Comparison of ENCODE assay signal across 1 cellular context in the genomic region with DNA sequence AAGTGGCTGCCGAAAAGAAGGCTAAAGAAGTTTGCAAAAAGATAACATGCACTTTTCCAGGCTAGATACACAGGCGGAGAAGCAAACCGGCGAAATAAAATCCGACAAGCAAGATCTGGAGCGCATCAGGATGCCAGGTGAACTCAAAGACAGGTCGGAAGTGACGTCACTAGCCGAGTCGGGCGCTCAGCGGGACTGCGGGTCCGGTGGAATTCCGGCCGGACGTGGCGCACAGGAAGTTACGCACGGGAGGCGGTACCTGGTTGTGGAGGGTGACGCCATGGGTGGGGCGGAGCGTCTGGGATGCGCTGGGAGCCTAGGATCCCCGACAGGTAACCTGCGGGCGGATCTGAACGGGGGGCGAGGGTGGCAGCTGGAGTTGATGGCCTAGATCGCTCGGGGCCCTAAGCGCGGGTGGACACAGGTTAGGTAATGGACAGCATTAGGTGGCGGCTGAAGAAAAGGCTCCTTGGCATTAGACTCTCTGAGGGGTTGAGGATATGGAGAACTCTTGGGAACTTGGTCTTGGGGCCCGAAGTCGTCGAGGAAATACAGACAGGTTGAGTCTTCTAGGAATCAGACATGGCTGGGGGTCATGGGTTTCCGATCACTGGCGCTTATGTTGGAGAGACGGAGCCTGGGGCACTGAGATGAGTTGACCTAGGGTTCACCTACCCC.
TF ChIP-seq lines count a peak whose summit lies in the region.

No MANE protein-coding gene starts in this region.

TF ChIP-seq in HepG2, 621 proteins besides CTCF, POLR2A, EP300 and RAD21 (continued from another document and continues in another):
- TF ChIP-seq, protein P1, sequence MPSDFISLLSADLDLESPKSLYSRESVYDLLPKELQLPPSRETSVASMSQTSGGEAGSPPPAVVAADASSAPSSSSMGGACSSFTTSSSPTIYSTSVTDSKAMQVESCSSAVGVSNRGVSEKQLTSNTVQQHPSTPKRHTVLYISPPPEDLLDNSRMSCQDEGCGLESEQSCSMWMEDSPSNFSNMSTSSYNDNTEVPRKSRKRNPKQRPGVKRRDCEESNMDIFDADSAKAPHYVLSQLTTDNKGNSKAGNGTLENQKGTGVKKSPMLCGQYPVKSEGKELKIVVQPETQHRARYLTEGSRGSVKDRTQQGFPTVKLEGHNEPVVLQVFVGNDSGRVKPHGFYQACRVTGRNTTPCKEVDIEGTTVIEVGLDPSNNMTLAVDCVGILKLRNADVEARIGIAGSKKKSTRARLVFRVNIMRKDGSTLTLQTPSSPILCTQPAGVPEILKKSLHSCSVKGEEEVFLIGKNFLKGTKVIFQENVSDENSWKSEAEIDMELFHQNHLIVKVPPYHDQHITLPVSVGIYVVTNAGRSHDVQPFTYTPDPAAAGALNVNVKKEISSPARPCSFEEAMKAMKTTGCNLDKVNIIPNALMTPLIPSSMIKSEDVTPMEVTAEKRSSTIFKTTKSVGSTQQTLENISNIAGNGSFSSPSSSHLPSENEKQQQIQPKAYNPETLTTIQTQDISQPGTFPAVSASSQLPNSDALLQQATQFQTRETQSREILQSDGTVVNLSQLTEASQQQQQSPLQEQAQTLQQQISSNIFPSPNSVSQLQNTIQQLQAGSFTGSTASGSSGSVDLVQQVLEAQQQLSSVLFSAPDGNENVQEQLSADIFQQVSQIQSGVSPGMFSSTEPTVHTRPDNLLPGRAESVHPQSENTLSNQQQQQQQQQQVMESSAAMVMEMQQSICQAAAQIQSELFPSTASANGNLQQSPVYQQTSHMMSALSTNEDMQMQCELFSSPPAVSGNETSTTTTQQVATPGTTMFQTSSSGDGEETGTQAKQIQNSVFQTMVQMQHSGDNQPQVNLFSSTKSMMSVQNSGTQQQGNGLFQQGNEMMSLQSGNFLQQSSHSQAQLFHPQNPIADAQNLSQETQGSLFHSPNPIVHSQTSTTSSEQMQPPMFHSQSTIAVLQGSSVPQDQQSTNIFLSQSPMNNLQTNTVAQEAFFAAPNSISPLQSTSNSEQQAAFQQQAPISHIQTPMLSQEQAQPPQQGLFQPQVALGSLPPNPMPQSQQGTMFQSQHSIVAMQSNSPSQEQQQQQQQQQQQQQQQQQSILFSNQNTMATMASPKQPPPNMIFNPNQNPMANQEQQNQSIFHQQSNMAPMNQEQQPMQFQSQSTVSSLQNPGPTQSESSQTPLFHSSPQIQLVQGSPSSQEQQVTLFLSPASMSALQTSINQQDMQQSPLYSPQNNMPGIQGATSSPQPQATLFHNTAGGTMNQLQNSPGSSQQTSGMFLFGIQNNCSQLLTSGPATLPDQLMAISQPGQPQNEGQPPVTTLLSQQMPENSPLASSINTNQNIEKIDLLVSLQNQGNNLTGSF (CRISPR knock-in tag; IDR thresholded peaks at IDR 0.05): no peak
- TF ChIP-seq ZNF350 (CRISPR knock-in tag; IDR thresholded peaks at IDR 0.05; ENCODE audit: borderline replicate concordance, low read depth) (peak; percentile 76; the same call in 1 of the 2 replicates), MEIS2 (CRISPR knock-in tag; IDR thresholded peaks at IDR 0.05) (no peak), SIN3A (IDR thresholded peaks at IDR 0.05; ENCODE audit: borderline replicate concordance, low read depth, low read length) (0 out of 2 replicates have a peak, but pooled peaks have one; percentile 34), HNRNPUL1 (IDR thresholded peaks at IDR 0.05; ENCODE audit: low read depth, low read length) (no peak), HHEX (CRISPR knock-in tag; IDR thresholded peaks at IDR 0.05) (no peak), POLR2AphosphoS5 (IDR thresholded peaks at IDR 0.05; ENCODE audit: low read depth, low read length) (peak; percentile 80), ZBTB7A (CRISPR knock-in tag; IDR thresholded peaks at IDR 0.05) (no peak), SOX13 (IDR thresholded peaks at IDR 0.05) (no peak), SOX13 (CRISPR knock-in tag; conservative IDR thresholded peaks at IDR 0.05 in 1 of 2, IDR thresholded peaks at IDR 0.05 in 1 of 2) (peak in 1 of 2 experiments; percentile 42; a peak in 1 of 4 replicates), TARDBP (CRISPR knock-in tag; IDR thresholded peaks at IDR 0.05) (peak; percentile 89), ATM (IDR thresholded peaks at IDR 0.05; ENCODE audit: borderline replicate concordance) (no peak), IRX3 (CRISPR knock-in tag; IDR thresholded peaks at IDR 0.05; ENCODE audit: borderline replicate concordance, low read depth) (no peak), KLF15 (CRISPR knock-in tag; IDR thresholded peaks at IDR 0.05; ENCODE audit: borderline replicate concordance) (no peak), SIX1 (CRISPR knock-in tag; IDR thresholded peaks at IDR 0.05; ENCODE audit: borderline replicate concordance) (no peak), HDAC2 (CRISPR knock-in tag; IDR thresholded peaks at IDR 0.05) (peak; percentile 85), SRF (IDR thresholded peaks at IDR 0.05; ENCODE audit: low read depth, low read length) (0 out of 2 replicates have a peak, but pooled peaks have one; percentile 34), ZNF138 (CRISPR knock-in tag; IDR thresholded peaks at IDR 0.05; ENCODE audit: low read depth) (no peak), MAFG (CRISPR knock-in tag; IDR thresholded peaks at IDR 0.05) (no peak), ZNF337 (CRISPR knock-in tag; IDR thresholded peaks at IDR 0.05; ENCODE audit: borderline replicate concordance, low read depth) (no peak), ZNF343 (CRISPR knock-in tag; IDR thresholded peaks at IDR 0.05) (no peak), ZNF556 (CRISPR knock-in tag; IDR thresholded peaks at IDR 0.05; ENCODE audit: borderline replicate concordance) (peak; percentile 51; the same call in 1 of the 2 replicates), SP5 (CRISPR knock-in tag; IDR thresholded peaks at IDR 0.05; ENCODE audit: borderline replicate concordance, low read depth) (peak; percentile 58; the same call in 1 of the 2 replicates), MAZ (IDR thresholded peaks at IDR 0.05; ENCODE audit: borderline replicate concordance, low read depth, low read length) (no peak), MAZ (CRISPR knock-in tag; IDR thresholded peaks at IDR 0.05; ENCODE audit: low read depth) (peak; percentile 72)
- TF ChIP-seq, protein P2, sequence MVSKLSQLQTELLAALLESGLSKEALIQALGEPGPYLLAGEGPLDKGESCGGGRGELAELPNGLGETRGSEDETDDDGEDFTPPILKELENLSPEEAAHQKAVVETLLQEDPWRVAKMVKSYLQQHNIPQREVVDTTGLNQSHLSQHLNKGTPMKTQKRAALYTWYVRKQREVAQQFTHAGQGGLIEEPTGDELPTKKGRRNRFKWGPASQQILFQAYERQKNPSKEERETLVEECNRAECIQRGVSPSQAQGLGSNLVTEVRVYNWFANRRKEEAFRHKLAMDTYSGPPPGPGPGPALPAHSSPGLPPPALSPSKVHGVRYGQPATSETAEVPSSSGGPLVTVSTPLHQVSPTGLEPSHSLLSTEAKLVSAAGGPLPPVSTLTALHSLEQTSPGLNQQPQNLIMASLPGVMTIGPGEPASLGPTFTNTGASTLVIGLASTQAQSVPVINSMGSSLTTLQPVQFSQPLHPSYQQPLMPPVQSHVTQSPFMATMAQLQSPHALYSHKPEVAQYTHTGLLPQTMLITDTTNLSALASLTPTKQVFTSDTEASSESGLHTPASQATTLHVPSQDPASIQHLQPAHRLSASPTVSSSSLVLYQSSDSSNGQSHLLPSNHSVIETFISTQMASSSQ (IDR thresholded peaks at IDR 0.05; ENCODE audit: low read depth): no peak
- TF ChIP-seq, protein P2 (CRISPR knock-in tag; IDR thresholded peaks at IDR 0.05; ENCODE audit: borderline replicate concordance): peak; percentile 47; the same call in 1 of the 2 replicates
- TF ChIP-seq, protein P3, sequence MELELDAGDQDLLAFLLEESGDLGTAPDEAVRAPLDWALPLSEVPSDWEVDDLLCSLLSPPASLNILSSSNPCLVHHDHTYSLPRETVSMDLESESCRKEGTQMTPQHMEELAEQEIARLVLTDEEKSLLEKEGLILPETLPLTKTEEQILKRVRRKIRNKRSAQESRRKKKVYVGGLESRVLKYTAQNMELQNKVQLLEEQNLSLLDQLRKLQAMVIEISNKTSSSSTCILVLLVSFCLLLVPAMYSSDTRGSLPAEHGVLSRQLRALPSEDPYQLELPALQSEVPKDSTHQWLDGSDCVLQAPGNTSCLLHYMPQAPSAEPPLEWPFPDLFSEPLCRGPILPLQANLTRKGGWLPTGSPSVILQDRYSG (CRISPR knock-in tag; IDR thresholded peaks at IDR 0.05): no peak
- TF ChIP-seq, protein P4, sequence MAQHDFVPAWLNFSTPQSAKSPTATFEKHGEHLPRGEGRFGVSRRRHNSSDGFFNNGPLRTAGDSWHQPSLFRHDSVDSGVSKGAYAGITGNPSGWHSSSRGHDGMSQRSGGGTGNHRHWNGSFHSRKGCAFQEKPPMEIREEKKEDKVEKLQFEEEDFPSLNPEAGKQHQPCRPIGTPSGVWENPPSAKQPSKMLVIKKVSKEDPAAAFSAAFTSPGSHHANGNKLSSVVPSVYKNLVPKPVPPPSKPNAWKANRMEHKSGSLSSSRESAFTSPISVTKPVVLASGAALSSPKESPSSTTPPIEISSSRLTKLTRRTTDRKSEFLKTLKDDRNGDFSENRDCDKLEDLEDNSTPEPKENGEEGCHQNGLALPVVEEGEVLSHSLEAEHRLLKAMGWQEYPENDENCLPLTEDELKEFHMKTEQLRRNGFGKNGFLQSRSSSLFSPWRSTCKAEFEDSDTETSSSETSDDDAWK (CRISPR knock-in tag; IDR thresholded peaks at IDR 0.05): no peak
- TF ChIP-seq, protein P5, sequence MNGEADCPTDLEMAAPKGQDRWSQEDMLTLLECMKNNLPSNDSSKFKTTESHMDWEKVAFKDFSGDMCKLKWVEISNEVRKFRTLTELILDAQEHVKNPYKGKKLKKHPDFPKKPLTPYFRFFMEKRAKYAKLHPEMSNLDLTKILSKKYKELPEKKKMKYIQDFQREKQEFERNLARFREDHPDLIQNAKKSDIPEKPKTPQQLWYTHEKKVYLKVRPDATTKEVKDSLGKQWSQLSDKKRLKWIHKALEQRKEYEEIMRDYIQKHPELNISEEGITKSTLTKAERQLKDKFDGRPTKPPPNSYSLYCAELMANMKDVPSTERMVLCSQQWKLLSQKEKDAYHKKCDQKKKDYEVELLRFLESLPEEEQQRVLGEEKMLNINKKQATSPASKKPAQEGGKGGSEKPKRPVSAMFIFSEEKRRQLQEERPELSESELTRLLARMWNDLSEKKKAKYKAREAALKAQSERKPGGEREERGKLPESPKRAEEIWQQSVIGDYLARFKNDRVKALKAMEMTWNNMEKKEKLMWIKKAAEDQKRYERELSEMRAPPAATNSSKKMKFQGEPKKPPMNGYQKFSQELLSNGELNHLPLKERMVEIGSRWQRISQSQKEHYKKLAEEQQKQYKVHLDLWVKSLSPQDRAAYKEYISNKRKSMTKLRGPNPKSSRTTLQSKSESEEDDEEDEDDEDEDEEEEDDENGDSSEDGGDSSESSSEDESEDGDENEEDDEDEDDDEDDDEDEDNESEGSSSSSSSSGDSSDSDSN (CRISPR knock-in tag; IDR thresholded peaks at IDR 0.05): peak; percentile 24; the same call in 1 of the 2 replicates
- TF ChIP-seq, protein P6, sequence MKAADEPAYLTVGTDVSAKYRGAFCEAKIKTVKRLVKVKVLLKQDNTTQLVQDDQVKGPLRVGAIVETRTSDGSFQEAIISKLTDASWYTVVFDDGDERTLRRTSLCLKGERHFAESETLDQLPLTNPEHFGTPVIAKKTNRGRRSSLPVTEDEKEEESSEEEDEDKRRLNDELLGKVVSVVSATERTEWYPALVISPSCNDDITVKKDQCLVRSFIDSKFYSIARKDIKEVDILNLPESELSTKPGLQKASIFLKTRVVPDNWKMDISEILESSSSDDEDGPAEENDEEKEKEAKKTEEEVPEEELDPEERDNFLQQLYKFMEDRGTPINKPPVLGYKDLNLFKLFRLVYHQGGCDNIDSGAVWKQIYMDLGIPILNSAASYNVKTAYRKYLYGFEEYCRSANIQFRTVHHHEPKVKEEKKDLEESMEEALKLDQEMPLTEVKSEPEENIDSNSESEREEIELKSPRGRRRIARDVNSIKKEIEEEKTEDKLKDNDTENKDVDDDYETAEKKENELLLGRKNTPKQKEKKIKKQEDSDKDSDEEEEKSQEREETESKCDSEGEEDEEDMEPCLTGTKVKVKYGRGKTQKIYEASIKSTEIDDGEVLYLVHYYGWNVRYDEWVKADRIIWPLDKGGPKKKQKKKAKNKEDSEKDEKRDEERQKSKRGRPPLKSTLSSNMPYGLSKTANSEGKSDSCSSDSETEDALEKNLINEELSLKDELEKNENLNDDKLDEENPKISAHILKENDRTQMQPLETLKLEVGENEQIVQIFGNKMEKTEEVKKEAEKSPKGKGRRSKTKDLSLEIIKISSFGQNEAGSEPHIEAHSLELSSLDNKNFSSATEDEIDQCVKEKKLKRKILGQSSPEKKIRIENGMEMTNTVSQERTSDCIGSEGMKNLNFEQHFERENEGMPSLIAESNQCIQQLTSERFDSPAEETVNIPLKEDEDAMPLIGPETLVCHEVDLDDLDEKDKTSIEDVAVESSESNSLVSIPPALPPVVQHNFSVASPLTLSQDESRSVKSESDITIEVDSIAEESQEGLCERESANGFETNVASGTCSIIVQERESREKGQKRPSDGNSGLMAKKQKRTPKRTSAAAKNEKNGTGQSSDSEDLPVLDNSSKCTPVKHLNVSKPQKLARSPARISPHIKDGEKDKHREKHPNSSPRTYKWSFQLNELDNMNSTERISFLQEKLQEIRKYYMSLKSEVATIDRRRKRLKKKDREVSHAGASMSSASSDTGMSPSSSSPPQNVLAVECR (CRISPR knock-in tag; IDR thresholded peaks at IDR 0.05; ENCODE audit: borderline replicate concordance): peak; percentile 81; the same call in 1 of the 2 replicates
- TF ChIP-seq, protein P7, sequence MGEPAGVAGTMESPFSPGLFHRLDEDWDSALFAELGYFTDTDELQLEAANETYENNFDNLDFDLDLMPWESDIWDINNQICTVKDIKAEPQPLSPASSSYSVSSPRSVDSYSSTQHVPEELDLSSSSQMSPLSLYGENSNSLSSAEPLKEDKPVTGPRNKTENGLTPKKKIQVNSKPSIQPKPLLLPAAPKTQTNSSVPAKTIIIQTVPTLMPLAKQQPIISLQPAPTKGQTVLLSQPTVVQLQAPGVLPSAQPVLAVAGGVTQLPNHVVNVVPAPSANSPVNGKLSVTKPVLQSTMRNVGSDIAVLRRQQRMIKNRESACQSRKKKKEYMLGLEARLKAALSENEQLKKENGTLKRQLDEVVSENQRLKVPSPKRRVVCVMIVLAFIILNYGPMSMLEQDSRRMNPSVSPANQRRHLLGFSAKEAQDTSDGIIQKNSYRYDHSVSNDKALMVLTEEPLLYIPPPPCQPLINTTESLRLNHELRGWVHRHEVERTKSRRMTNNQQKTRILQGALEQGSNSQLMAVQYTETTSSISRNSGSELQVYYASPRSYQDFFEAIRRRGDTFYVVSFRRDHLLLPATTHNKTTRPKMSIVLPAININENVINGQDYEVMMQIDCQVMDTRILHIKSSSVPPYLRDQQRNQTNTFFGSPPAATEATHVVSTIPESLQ (CRISPR knock-in tag; conservative IDR thresholded peaks at IDR 0.05): no peak
